Comparison of ENCODE assay signal across 1 cellular context in genomic region chr2:46349115-46349547, GRCh38.
TF ChIP-seq lines count a peak whose summit lies in the region.

No MANE protein-coding gene starts in this region.

TF ChIP-seq in HepG2, 621 proteins besides CTCF, POLR2A, EP300 and RAD21 (continued from another document and continues in another):
- TF ChIP-seq ATF4 (CRISPR knock-in tag; IDR thresholded peaks at IDR 0.05) = no peak
- TF ChIP-seq TGIF2 (CRISPR knock-in tag; IDR thresholded peaks at IDR 0.05) = no peak
- peak; percentile 20; the same call in 1 of the 2 replicates for TF ChIP-seq SAP130 (CRISPR knock-in tag; IDR thresholded peaks at IDR 0.05; ENCODE audit: low read depth)
- no peak for TF ChIP-seq ZBTB40 (IDR thresholded peaks at IDR 0.05)
- TF ChIP-seq ZBTB40 (CRISPR knock-in tag; IDR thresholded peaks at IDR 0.05) = no peak
- TF ChIP-seq SNRNP70 (IDR thresholded peaks at IDR 0.05; ENCODE audit: low read depth, low read length) = no peak
- TF ChIP-seq KAT8 (CRISPR knock-in tag; IDR thresholded peaks at IDR 0.05) = no peak
- TF ChIP-seq ZNF644 (CRISPR knock-in tag; IDR thresholded peaks at IDR 0.05; ENCODE audit: low read depth) = no peak
- peak; percentile 40; the same call in 1 of the 2 replicates for TF ChIP-seq ESRRA (CRISPR knock-in tag; IDR thresholded peaks at IDR 0.05; ENCODE audit: low read depth)
- no peak for TF ChIP-seq HOXA9 (CRISPR knock-in tag; IDR thresholded peaks at IDR 0.05; ENCODE audit: borderline replicate concordance)
- no peak for TF ChIP-seq MZF1 (CRISPR knock-in tag; IDR thresholded peaks at IDR 0.05; ENCODE audit: borderline replicate concordance)
- TF ChIP-seq SKIL (CRISPR knock-in tag; IDR thresholded peaks at IDR 0.05; ENCODE audit: borderline replicate concordance) = no peak
- no peak for TF ChIP-seq HIVEP1 (CRISPR knock-in tag; IDR thresholded peaks at IDR 0.05)
- TF ChIP-seq NPAS2 (CRISPR knock-in tag; IDR thresholded peaks at IDR 0.05; ENCODE audit: borderline replicate concordance) = no peak
- no peak for TF ChIP-seq ZNF563 (CRISPR knock-in tag; IDR thresholded peaks at IDR 0.05)
- TF ChIP-seq SMAD9 (CRISPR knock-in tag; IDR thresholded peaks at IDR 0.05) = no peak
- no peak for TF ChIP-seq CREM (IDR thresholded peaks at IDR 0.05)
- TF ChIP-seq CREM (CRISPR knock-in tag; IDR thresholded peaks at IDR 0.05) = no peak
- TF ChIP-seq ZNF503 (CRISPR knock-in tag; IDR thresholded peaks at IDR 0.05) = no peak
- TF ChIP-seq TRIM24 (CRISPR knock-in tag; IDR thresholded peaks at IDR 0.05) = no peak
- TF ChIP-seq SPEN (CRISPR knock-in tag; IDR thresholded peaks at IDR 0.05; ENCODE audit: low read depth) = no peak; the same call in 1 of the 2 replicates
- TF ChIP-seq ZNF775 (CRISPR knock-in tag; IDR thresholded peaks at IDR 0.05; ENCODE audit: borderline replicate concordance) = no peak
- no peak for TF ChIP-seq ZNF264 (CRISPR knock-in tag; IDR thresholded peaks at IDR 0.05)
- TF ChIP-seq NCOA2 (CRISPR knock-in tag; IDR thresholded peaks at IDR 0.05) = no peak
- TF ChIP-seq ISX (CRISPR knock-in tag; conservative IDR thresholded peaks at IDR 0.05) = no peak
- 0 out of 2 replicates have a peak, but pooled peaks have one; percentile 21 for TF ChIP-seq ZNF501 (CRISPR knock-in tag; IDR thresholded peaks at IDR 0.05)
- TF ChIP-seq HBP1 (CRISPR knock-in tag; IDR thresholded peaks at IDR 0.05; ENCODE audit: low read depth) = no peak
- TF ChIP-seq ZNF878 (CRISPR knock-in tag; IDR thresholded peaks at IDR 0.05) = no peak
- TF ChIP-seq ZNF7 (CRISPR knock-in tag; IDR thresholded peaks at IDR 0.05) = no peak
- no peak for TF ChIP-seq RBM22 (optimal IDR thresholded peaks at IDR 0.05; ENCODE audit: low read length)
- TF ChIP-seq ZUFSP (CRISPR knock-in tag; IDR thresholded peaks at IDR 0.05; ENCODE audit: borderline replicate concordance) = no peak
- no peak for TF ChIP-seq ZBTB26 (CRISPR knock-in tag; IDR thresholded peaks at IDR 0.05; ENCODE audit: borderline replicate concordance)
- TF ChIP-seq ZNF101 (CRISPR knock-in tag; IDR thresholded peaks at IDR 0.05; ENCODE audit: borderline replicate concordance, low read depth) = no peak
- TF ChIP-seq BCL6 (CRISPR knock-in tag; IDR thresholded peaks at IDR 0.05) = peak; percentile 23; the same call in 1 of the 2 replicates
- no peak for TF ChIP-seq ZFP90 (CRISPR knock-in tag; IDR thresholded peaks at IDR 0.05; ENCODE audit: borderline replicate concordance)
- no peak for TF ChIP-seq ZBTB2 (CRISPR knock-in tag; IDR thresholded peaks at IDR 0.05; ENCODE audit: low read depth)
- no peak for TF ChIP-seq MYPOP (CRISPR knock-in tag; IDR thresholded peaks at IDR 0.05)
- no peak for TF ChIP-seq STAT5B (CRISPR knock-in tag; IDR thresholded peaks at IDR 0.05)
- TF ChIP-seq ZKSCAN5 (CRISPR knock-in tag; IDR thresholded peaks at IDR 0.05) = no peak
- TF ChIP-seq HOXA7 (CRISPR knock-in tag; IDR thresholded peaks at IDR 0.05) = no peak
- TF ChIP-seq ZBTB21 (CRISPR knock-in tag; IDR thresholded peaks at IDR 0.05) = no peak
- no peak for TF ChIP-seq ZNF367 (CRISPR knock-in tag; IDR thresholded peaks at IDR 0.05; ENCODE audit: borderline replicate concordance)
- TF ChIP-seq ERF (CRISPR knock-in tag; IDR thresholded peaks at IDR 0.05) = peak; percentile 55; the same call in 1 of the 2 replicates
- no peak for TF ChIP-seq RELA (CRISPR knock-in tag; IDR thresholded peaks at IDR 0.05)
- no peak for TF ChIP-seq MYNN (CRISPR knock-in tag; IDR thresholded peaks at IDR 0.05; ENCODE audit: low read depth)
- no peak for TF ChIP-seq PTBP1 (IDR thresholded peaks at IDR 0.05; ENCODE audit: low read depth, low read length, poor library complexity, severe bottlenecking)
